13 cellular contexts compared by ENCODE assay signal in the genomic region with DNA sequence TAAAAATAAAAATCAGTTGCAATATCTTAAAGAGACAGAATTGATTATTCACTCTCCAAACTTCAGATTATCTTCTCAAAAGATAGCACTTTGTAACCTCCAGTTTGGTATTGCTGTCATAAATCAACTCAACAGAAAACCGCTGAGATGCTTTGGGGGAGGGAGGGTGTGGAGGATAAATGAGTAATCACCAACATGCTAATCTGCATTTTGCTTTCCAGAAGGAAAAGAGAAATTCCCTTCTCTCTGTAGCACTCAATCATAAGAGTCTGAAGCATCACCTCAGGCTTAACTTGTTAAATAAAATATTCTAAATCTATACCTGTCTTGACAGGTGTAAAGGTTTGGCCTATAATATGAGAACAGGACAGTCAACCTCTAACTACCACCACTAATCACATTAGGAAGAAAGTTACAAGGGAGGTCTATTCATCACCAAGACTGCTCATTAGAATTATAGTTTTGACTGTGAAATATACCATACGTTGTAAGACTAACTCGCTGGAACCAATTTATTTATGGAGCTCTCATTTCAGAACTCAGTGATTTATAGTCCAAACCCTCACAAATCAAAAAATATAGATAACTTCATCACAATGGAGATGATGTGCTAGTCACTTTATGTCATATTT.
DNase-seq lines count a peak whose midpoint lies in the region; FAIRE-seq and TF ChIP-seq lines count a peak whose summit lies in the region.
"Had no signal": no experiment of that assay in that cellular context is flagged by ENCODE, and none has a peak within 500 bp of the region (broad histone marks: within the 10 kb centered on the region; RNA-seq: fewer than 3 reads in every experiment).

No MANE protein-coding gene starts in this region.

- H3K27me3 ChIP-seq in transverse colon = no peaks in the 10 kb centered on the region
- no peaks in the 10 kb centered on the region for H3K27me3 ChIP-seq in tibial nerve

- peak overlapping the region; percentile 73; the same call in 1 of the 2 replicates for H3K27ac ChIP-seq in VCaP
- H3K27ac ChIP-seq in transverse colon = no peak overlapping the region
- no peak overlapping the region for H3K27ac ChIP-seq in tibial nerve
- H3K27ac ChIP-seq: HL-60 had no signal

- intact Hi-C loops in transverse colon (cut with DNase I; ENCODE audit: low total_unique reads) = no loop called here

- TF ChIP-seq EP300 in transverse colon (IDR thresholded peaks at IDR 0.05; ENCODE audit: low read depth) = no peak
- TF ChIP-seq EP300 in tibial nerve (IDR thresholded peaks at IDR 0.05) = no peak

- TF ChIP-seq CTCF in VCaP (conservative IDR thresholded peaks at IDR 0.05) (no peak), transverse colon (IDR thresholded peaks at IDR 0.05) (no peak), tibial nerve (IDR thresholded peaks at IDR 0.05) (no peak)

- no peak overlapping the region for H3K4me3 ChIP-seq in transverse colon
- no peak overlapping the region for H3K4me3 ChIP-seq in tibial nerve
- H3K4me3 ChIP-seq: GM23338 had no signal

- in situ Hi-C loops in transverse colon (cut with MboI; ENCODE audit: low pct_ligation_motif_present in 1 of 4, low pct_unique_long_range_greater_than_20kb in 1 of 4, low sequenced_read_pairs in 3 of 4) = no loop called here

- peak; percentile 36 for DNase-seq in Daoy (ENCODE audit: low read depth)
- no peak for DNase-seq in GM18507 (ENCODE audit: extremely low spot score, insufficient read length, low read depth)
- peak; percentile 68 for DNase-seq in kidney tubule cell (ENCODE audit: low spot score)
- DNase-seq in transverse colon = no peak
- no peak for DNase-seq in NCI-H2081 (lab: John Stamatoyannopoulos, UW)
- DNase-seq in tibial nerve (ENCODE audit: low spot score in 2 of 2) = no peak
- DNase-seq: activated gamma-delta T cell; CD4-positive, alpha-beta memory T cell; Kasumi-1; occipital lobe had no signal

- 58 to 63% methylated on average over 3 of the region's 3 CpGs for WGBS in transverse colon (ENCODE audit: low coverage in 1 of 2), 2 donors
- 67 to 69% methylated on average over 3 of the region's 3 CpGs for WGBS in tibial nerve, 2 donors

- TF ChIP-seq POLR2A in transverse colon (IDR thresholded peaks at IDR 0.05) (no peak), tibial nerve (IDR thresholded peaks at IDR 0.05) (no peak)

- FAIRE-seq in GM18507 (lab: Jason Lieb, UNC) = peak; percentile 69

- H3K36me3 ChIP-seq in transverse colon (peaks cover 0 to 4% (median 0%) of the 10 kb centered on the region in 4 donors), tibial nerve (peaks cover 0 to 22% (median 0%) of the 10 kb centered on the region in 3 donors)

- H3K4me1 ChIP-seq in transverse colon = no peaks in the 10 kb centered on the region
- H3K4me1 ChIP-seq in tibial nerve = peaks cover 0 to 6% (median 0%) of the 10 kb centered on the region in 4 donors

- H3K9me3 ChIP-seq in transverse colon (no peaks in the 10 kb centered on the region), tibial nerve (no peaks in the 10 kb centered on the region)

Comparison
In these comparisons a context has a peak if more than half of its experiments do, and no peak if none do; other contexts are left out.
1. DNase-seq: peak in Daoy (single experiment) and kidney tubule cell (single experiment); none in GM18507 (single experiment), transverse colon (single experiment), NCI-H2081 (0 of 2) and tibial nerve (0 of 2).